ENCODE assay signal across 35 cellular contexts in the genomic region with DNA sequence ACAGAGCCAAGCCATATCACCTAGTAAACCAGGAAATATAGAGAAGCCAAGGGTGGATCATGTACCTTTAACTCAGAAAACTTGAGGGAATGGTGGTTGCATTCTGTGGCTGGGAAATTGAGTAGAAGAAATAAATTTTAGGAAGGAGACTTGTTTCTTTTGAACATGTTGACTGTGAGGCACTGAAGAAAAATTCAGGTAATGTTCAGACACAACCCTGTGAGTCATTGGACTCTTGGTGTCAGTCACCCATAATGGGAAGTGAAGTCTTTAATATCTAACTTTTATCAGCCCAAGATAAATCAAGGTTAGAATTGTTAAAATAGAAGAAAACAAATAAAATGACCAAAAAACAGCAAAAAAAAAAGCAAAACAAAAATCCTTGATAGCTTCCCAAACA.
DNase-seq lines count a peak whose midpoint lies in the region; ATAC-seq, FAIRE-seq and TF ChIP-seq lines count a peak whose summit lies in the region.
"Had no signal": no experiment of that assay in that cellular context is flagged by ENCODE, and none has a peak within 500 bp of the region (broad histone marks: within the 10 kb centered on the region; RNA-seq: fewer than 3 reads in every experiment).

No MANE protein-coding gene starts in this region.

- FAIRE-seq in astrocyte (lab: Jason Lieb, UNC): no peak
- FAIRE-seq: endometrium, GM18507, pancreas, TTC549 had no signal

- no peak for ATAC-seq in GM19397 (IDR thresholded peaks at IDR 0.05; ENCODE audit: unreplicated experiment)
- ATAC-seq: activated CD8-positive, alpha-beta memory T cell treated with anti-CD3 and anti-CD28 coated beads, Interleukin-2, amount 10 ng/mL, durations not matched to agents 7 days and 5 days; activated T-cell treated with anti-CD3 and anti-CD28 coated beads, Interleukin-2, amount 50 U/mL, for 4 hours; pancreas; SK-N-SH treated with all-trans-retinoic acid at 6 μM for 48 hours; upper lobe of right lung had no signal

- TF ChIP-seq CTCF in astrocyte (IDR thresholded peaks at IDR 0.05; ENCODE audit: insufficient read depth, low read depth, low read length) (no peak), fibroblast of mammary gland (conservative IDR thresholded peaks at IDR 0.05; ENCODE audit: control insufficient read depth, insufficient read depth, low read depth, low read length) (no peak), smooth muscle cell (IDR thresholded peaks at IDR 0.05; ENCODE audit: borderline replicate concordance, insufficient read depth, poor library complexity, severe bottlenecking) (no peak), Calu3 (IDR thresholded peaks at IDR 0.05; ENCODE audit: unreplicated experiment) (no peak)

- no peaks in the 10 kb centered on the region for H3F3A ChIP-seq in smooth muscle cell (ENCODE audit: low read depth)

- H3K9me3 ChIP-seq in astrocyte (ENCODE audit: insufficient read depth, low read depth, low read length): peaks cover 2% of the 10 kb centered on the region
- no peaks in the 10 kb centered on the region for H3K9me3 ChIP-seq in smooth muscle cell (replicated peaks; ENCODE audit: low read depth)
- H3K9me3 ChIP-seq: ascending aorta, left ventricle myocardium inferior, pancreas, suprapubic skin, upper lobe of right lung had no signal

- H2AFZ ChIP-seq in astrocyte (ENCODE audit: low read depth, low read length) (no peak overlapping the region), smooth muscle cell (ENCODE audit: low read depth) (no peak overlapping the region)

- BruUV-seq in Calu3 (replicated peaks; lab: Mats Ljungman, UMichigan): no TSS peak

- H3K4me3 ChIP-seq in astrocyte (ENCODE audit: insufficient read depth, low read depth, low read length): no peak overlapping the region
- no peak overlapping the region for H3K4me3 ChIP-seq in fibroblast of mammary gland (ENCODE audit: control insufficient read depth, low read depth, low read length)
- H3K4me3 ChIP-seq in smooth muscle cell: no peak overlapping the region
- H3K4me3 ChIP-seq: ascending aorta, HAP-1, left ventricle myocardium inferior, pancreas, suprapubic skin, upper lobe of right lung had no signal

- peaks cover 2% of the 10 kb centered on the region for H3K4me1 Mint-ChIP-seq in astrocyte (ENCODE audit: low read depth, unreplicated experiment)
- no peaks in the 10 kb centered on the region for H3K4me1 Mint-ChIP-seq in Calu3 (ENCODE audit: low read depth, unreplicated experiment)
- H3K4me1 Mint-ChIP-seq: activated CD8-positive, alpha-beta memory T cell treated with anti-CD3 and anti-CD28 coated beads, Interleukin-2, amount 10 ng/mL, durations not matched to agents 7 days and 5 days; activated naive CD8-positive, alpha-beta T cell treated with anti-CD3 and anti-CD28 coated beads for 36 hours; CD14-positive monocyte; neural crest cell had no signal

- H3K27ac ChIP-seq in astrocyte (ENCODE audit: low read depth, low read length) (no peak overlapping the region), smooth muscle cell (ENCODE audit: low read depth) (peak overlapping the region; percentile 1)
- H3K27ac ChIP-seq: ascending aorta, left ventricle myocardium inferior, pancreas, suprapubic skin, upper lobe of right lung had no signal

- H3K9ac ChIP-seq in astrocyte (ENCODE audit: low read length) (no peak overlapping the region), smooth muscle cell (ENCODE audit: low read depth) (no peak overlapping the region)

- H3K79me2 ChIP-seq in astrocyte (ENCODE audit: insufficient read depth, low read length) (no peaks in the 10 kb centered on the region), smooth muscle cell (ENCODE audit: low read depth) (no peaks in the 10 kb centered on the region)

- H3K36me3 ChIP-seq in astrocyte (ENCODE audit: insufficient read depth, low read length) (no peaks in the 10 kb centered on the region), smooth muscle cell (ENCODE audit: low read depth) (no peaks in the 10 kb centered on the region)
- H3K36me3 ChIP-seq: ascending aorta, HAP-1, left ventricle myocardium inferior, pancreas, suprapubic skin, upper lobe of right lung had no signal

- H3K27ac Mint-ChIP-seq in astrocyte (ENCODE audit: unreplicated experiment) (no peak overlapping the region), Calu3 (ENCODE audit: unreplicated experiment) (no peak overlapping the region)
- H3K27ac Mint-ChIP-seq: activated CD8-positive, alpha-beta memory T cell treated with anti-CD3 and anti-CD28 coated beads, Interleukin-2, amount 10 ng/mL, durations not matched to agents 7 days and 5 days; activated naive CD8-positive, alpha-beta T cell treated with anti-CD3 and anti-CD28 coated beads for 36 hours; CD14-positive monocyte; T-helper 1 cell treated with Interleukin-12 subunit alpha and Interleukin-12 subunit beta and Interleukin-4 antibody, amounts not matched to agents 30 μg/mL and 1 μg/mL, for 36 hours had no signal

- intact Hi-C loops in Calu3 (cut with micrococcal nuclease; ENCODE audit: unreplicated experiment): no loop called here

- H3K4me1 ChIP-seq in astrocyte (ENCODE audit: insufficient read depth, low read length) (no peaks in the 10 kb centered on the region), smooth muscle cell (ENCODE audit: low read depth) (no peaks in the 10 kb centered on the region)
- H3K4me1 ChIP-seq: ascending aorta, HAP-1, left ventricle myocardium inferior, pancreas, suprapubic skin, upper lobe of right lung had no signal

- no peaks in the 10 kb centered on the region for H3K27me3 Mint-ChIP-seq in astrocyte (ENCODE audit: low read depth, unreplicated experiment)
- H3K27me3 Mint-ChIP-seq in Calu3 (ENCODE audit: unreplicated experiment): no peaks in the 10 kb centered on the region
- H3K27me3 Mint-ChIP-seq: activated CD8-positive, alpha-beta memory T cell treated with anti-CD3 and anti-CD28 coated beads, Interleukin-2, amount 10 ng/mL, durations not matched to agents 7 days and 5 days; activated naive CD8-positive, alpha-beta T cell treated with anti-CD3 and anti-CD28 coated beads for 36 hours had no signal

- DNase-seq in HT1080 (ENCODE audit: low read depth) (peak; percentile 5), astrocyte (ENCODE audit: low read depth) (peak; percentile 38), fibroblast of mammary gland (ENCODE audit: low read depth) (peak; percentile 84), smooth muscle cell (lab: John Stamatoyannopoulos, UW; ENCODE audit: unreplicated experiment) (no peak), kidney glomerular epithelial cell (lab: John Stamatoyannopoulos, UW) (no peak), Calu3 (no peak)
- DNase-seq: activated CD4-positive, alpha-beta T cell treated with anti-CD3 and anti-CD28 coated beads, Interleukin-2, amount 50 U/mL, for 4 hours; activated CD8-positive, alpha-beta memory T cell treated with anti-CD3 and anti-CD28 coated beads, Interleukin-2, amount 10 ng/mL, durations not matched to agents 7 days and 5 days; activated gamma-delta T cell; activated naive CD8-positive, alpha-beta T cell treated with anti-CD3 and anti-CD28 coated beads for 36 hours; activated T-cell treated with anti-CD3 and anti-CD28 coated beads, Interleukin-2, amount 50 U/mL, for 4 hours; cerebellar nuclear complex; hypothalamus; left ventricle myocardium inferior; mesendoderm; NCI-H1092; NCI-H187; OCI-M1; pancreas; retina; Right ventricle myocardium superior; stimulated activated CD4-positive, alpha-beta T cell treated with anti-CD3 and anti-CD28 coated beads, Interleukin-1b, Interleukin-23, amount 100 ng/mL, for 48 hours; stimulated activated naive CD4-positive, alpha-beta T cell treated with Interleukin-2 at 50 U/mL for 16 hours; upper lobe of right lung had no signal

- H3K4me3 Mint-ChIP-seq in astrocyte (ENCODE audit: unreplicated experiment) (no peak overlapping the region), Calu3 (ENCODE audit: low read depth, unreplicated experiment) (no peak overlapping the region)
- H3K4me3 Mint-ChIP-seq: activated CD8-positive, alpha-beta memory T cell treated with anti-CD3 and anti-CD28 coated beads, Interleukin-2, amount 10 ng/mL, durations not matched to agents 7 days and 5 days; activated naive CD8-positive, alpha-beta T cell treated with anti-CD3 and anti-CD28 coated beads for 36 hours; activated T-cell treated with anti-CD3 and anti-CD28 coated beads, Interleukin-2, amount 50 U/mL, for 4 hours; CD14-positive monocyte; neural crest cell; T-helper 1 cell treated with Interleukin-12 subunit alpha and Interleukin-12 subunit beta and Interleukin-4 antibody, amounts not matched to agents 30 μg/mL and 1 μg/mL, for 36 hours had no signal

- H4K20me1 ChIP-seq in astrocyte (ENCODE audit: insufficient read depth, low read length) (no peaks in the 10 kb centered on the region), smooth muscle cell (ENCODE audit: low read depth) (no peaks in the 10 kb centered on the region)

- H3K4me2 ChIP-seq in astrocyte (ENCODE audit: low read length): no peak overlapping the region
- no peak overlapping the region for H3K4me2 ChIP-seq in smooth muscle cell

- no peaks in the 10 kb centered on the region for H3K36me3 Mint-ChIP-seq in astrocyte (ENCODE audit: low read depth, unreplicated experiment)
- H3K36me3 Mint-ChIP-seq in Calu3 (ENCODE audit: insufficient read depth, unreplicated experiment): no peaks in the 10 kb centered on the region
- H3K36me3 Mint-ChIP-seq: activated CD8-positive, alpha-beta memory T cell treated with anti-CD3 and anti-CD28 coated beads, Interleukin-2, amount 10 ng/mL, durations not matched to agents 7 days and 5 days; activated naive CD8-positive, alpha-beta T cell treated with anti-CD3 and anti-CD28 coated beads for 36 hours; CD14-positive monocyte had no signal

- CTCF ChIA-PET in Calu3 (lab: Charles Lee): no interaction called here

- no peaks in the 10 kb centered on the region for H3K27me3 ChIP-seq in astrocyte (ENCODE audit: insufficient read depth, low read length)
- no peaks in the 10 kb centered on the region for H3K27me3 ChIP-seq in smooth muscle cell (ENCODE audit: low read depth)
- H3K27me3 ChIP-seq: ascending aorta, pancreas, suprapubic skin, upper lobe of right lung had no signal

- H3K9me3 Mint-ChIP-seq in astrocyte (ENCODE audit: unreplicated experiment) (peaks cover 4% of the 10 kb centered on the region), Calu3 (ENCODE audit: low read depth, unreplicated experiment) (peaks cover 13% of the 10 kb centered on the region)

Comparison
In these comparisons a context has a peak if more than half of its experiments do, and no peak if none do; other contexts are left out.
1. DNase-seq: peak in HT1080 (single experiment), astrocyte (single experiment) and fibroblast of mammary gland (single experiment); none in smooth muscle cell (single experiment), kidney glomerular epithelial cell (single experiment) and Calu3 (single experiment).